1 cellular context compared by ENCODE assay signal in the genomic region with DNA sequence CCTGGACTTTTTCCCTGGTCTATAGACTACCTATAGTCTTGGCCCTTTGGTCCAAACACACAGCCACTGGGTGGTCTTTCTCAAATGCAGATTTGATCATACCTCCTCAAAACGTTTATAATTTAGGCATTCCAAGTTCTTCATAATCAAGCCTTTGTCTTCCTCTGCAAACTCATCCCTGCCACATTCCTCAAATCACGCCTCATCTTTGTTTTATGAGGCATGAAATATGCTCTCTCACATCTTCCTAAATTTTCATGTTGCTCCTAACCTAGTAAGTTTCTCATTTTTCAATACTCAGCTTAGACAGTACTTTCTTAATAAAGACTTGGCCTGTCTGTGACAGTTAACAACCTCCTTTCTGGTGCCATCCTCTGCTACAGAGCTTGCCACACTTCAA.
TF ChIP-seq lines count a peak whose summit lies in the region.

No MANE protein-coding gene starts in this region.

TF ChIP-seq in IMR-90, 13 proteins besides CTCF, POLR2A, EP300 and RAD21:
- TF ChIP-seq CEBPB (IDR thresholded peaks at IDR 0.05; ENCODE audit: low read depth, low read length) (no peak), RFX5 (IDR thresholded peaks at IDR 0.05; ENCODE audit: low read depth, low read length) (no peak), SMC3 (IDR thresholded peaks at IDR 0.05; ENCODE audit: low read depth, low read length) (no peak), FOS (IDR thresholded peaks at IDR 0.05; ENCODE audit: low read depth, low read length) (no peak), BHLHE40 (IDR thresholded peaks at IDR 0.05; ENCODE audit: low read depth, low read length) (no peak), RCOR1 (IDR thresholded peaks at IDR 0.05; ENCODE audit: insufficient replicate concordance, low read length) (no peak), MXI1 (IDR thresholded peaks at IDR 0.05; ENCODE audit: borderline replicate concordance, low read depth, low read length) (no peak), MAFK (IDR thresholded peaks at IDR 0.05; ENCODE audit: low read depth, low read length) (no peak), NFE2L2 (IDR thresholded peaks at IDR 0.05; ENCODE audit: low read depth, low read length) (no peak), MAZ (IDR thresholded peaks at IDR 0.05; ENCODE audit: borderline replicate concordance, low read depth, low read length) (no peak), CHD1 (IDR thresholded peaks at IDR 0.05; ENCODE audit: low read depth, low read length) (no peak)
- TF ChIP-seq, protein P1, sequence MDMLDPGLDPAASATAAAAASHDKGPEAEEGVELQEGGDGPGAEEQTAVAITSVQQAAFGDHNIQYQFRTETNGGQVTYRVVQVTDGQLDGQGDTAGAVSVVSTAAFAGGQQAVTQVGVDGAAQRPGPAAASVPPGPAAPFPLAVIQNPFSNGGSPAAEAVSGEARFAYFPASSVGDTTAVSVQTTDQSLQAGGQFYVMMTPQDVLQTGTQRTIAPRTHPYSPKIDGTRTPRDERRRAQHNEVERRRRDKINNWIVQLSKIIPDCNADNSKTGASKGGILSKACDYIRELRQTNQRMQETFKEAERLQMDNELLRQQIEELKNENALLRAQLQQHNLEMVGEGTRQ (IDR thresholded peaks at IDR 0.05; ENCODE audit: low read depth, low read length): no peak
- TF ChIP-seq, protein P2, sequence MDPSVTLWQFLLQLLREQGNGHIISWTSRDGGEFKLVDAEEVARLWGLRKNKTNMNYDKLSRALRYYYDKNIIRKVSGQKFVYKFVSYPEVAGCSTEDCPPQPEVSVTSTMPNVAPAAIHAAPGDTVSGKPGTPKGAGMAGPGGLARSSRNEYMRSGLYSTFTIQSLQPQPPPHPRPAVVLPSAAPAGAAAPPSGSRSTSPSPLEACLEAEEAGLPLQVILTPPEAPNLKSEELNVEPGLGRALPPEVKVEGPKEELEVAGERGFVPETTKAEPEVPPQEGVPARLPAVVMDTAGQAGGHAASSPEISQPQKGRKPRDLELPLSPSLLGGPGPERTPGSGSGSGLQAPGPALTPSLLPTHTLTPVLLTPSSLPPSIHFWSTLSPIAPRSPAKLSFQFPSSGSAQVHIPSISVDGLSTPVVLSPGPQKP (IDR thresholded peaks at IDR 0.05; ENCODE audit: borderline replicate concordance, low read depth, low read length): no peak
